Comparison of ENCODE assay signal across 18 cellular contexts in the genomic region with DNA sequence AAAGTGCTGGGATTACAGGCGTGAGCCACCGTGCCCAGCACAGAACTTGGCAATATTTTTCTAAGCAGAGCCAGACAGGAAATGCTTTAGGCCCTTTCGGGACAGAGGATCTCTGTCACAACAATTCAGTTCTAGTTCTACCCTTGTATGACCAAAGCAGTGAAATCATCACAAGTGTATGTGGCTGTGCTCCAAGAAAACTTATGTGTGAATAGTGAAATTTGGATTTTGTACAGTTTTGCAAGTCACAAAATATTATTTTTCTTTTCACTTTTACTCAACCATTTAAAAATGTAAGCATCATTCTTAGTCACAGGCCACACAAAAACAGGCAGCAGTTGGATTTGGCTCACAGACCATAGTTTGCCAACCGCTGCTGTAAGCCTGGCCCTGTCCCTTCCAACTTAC. TPM values are rescaled to one million over a fixed set of nuclear protein-coding genes. Genes with fewer than 3 reads are reported as not detected.
A peak's percentile ranks its signal among the peaks of the same experiment; 100 is the strongest.
DNase-seq lines count a peak whose midpoint lies in the region; TF ChIP-seq lines count a peak whose summit lies in the region.
"Had no signal": no experiment of that assay in that cellular context is flagged by ENCODE, and none has a peak within 500 bp of the region (broad histone marks: within the 10 kb centered on the region; RNA-seq: fewer than 3 reads in every experiment).

No MANE protein-coding gene starts in this region.

- H2BK120ac ChIP-seq in mesenchymal stem cell (ENCODE audit: low read depth, low read length) = no peak overlapping the region

- no peak overlapping the region for H3K14ac ChIP-seq in mesenchymal stem cell (ENCODE audit: low read length in 2 of 2)

- H3K36me3 Mint-ChIP-seq in T-helper 2 cell treated with Interferon-gamma antibody and Interleukin-4, amounts not matched to agents 5 μg/mL and 100 μg/mL, for 36 hours (ENCODE audit: low read depth) = no peaks in the 10 kb centered on the region
- H3K36me3 Mint-ChIP-seq: stimulated activated naive B cell treated with anti-CD40 and anti-IgM and Interleukin-4, amounts not matched to agents 10 μg/mL and 1 μg/mL and 100 μg/mL, for 72 hours had no signal

- peaks cover 3% of the 10 kb centered on the region; the same call in 1 of the 2 replicates for H3K9me3 ChIP-seq in MG63
- H3K9me3 ChIP-seq in mesenchymal stem cell (ENCODE audit: control insufficient read depth, low read length) = peaks cover 13% of the 10 kb centered on the region
- H3K9me3 ChIP-seq: esophagus squamous epithelium, psoas muscle had no signal

- H3K4me1 Mint-ChIP-seq in T-helper 2 cell treated with Interferon-gamma antibody and Interleukin-4, amounts not matched to agents 5 μg/mL and 100 μg/mL, for 36 hours (ENCODE audit: low read depth) = no peaks in the 10 kb centered on the region
- H3K4me1 Mint-ChIP-seq: stimulated activated naive B cell treated with anti-CD40 and anti-IgM and Interleukin-4, amounts not matched to agents 10 μg/mL and 1 μg/mL and 100 μg/mL, for 72 hours had no signal

- H3K23ac ChIP-seq in mesenchymal stem cell (ENCODE audit: low read length in 2 of 2) = no peak overlapping the region

- H2BK5ac ChIP-seq in mesenchymal stem cell (ENCODE audit: low read depth, low read length, poor library complexity, severe bottlenecking) = no peak overlapping the region

- peak overlapping the region; percentile 76 for H3K9ac ChIP-seq in mesenchymal stem cell (ENCODE audit: low read length)

- H3K4me3 Mint-ChIP-seq in T-helper 2 cell treated with Interferon-gamma antibody and Interleukin-4, amounts not matched to agents 5 μg/mL and 100 μg/mL, for 36 hours = no peak overlapping the region
- H3K4me3 Mint-ChIP-seq: stimulated activated naive B cell treated with anti-CD40 and anti-IgM and Interleukin-4, amounts not matched to agents 10 μg/mL and 1 μg/mL and 100 μg/mL, for 72 hours had no signal

- no peaks in the 10 kb centered on the region for H3K36me3 ChIP-seq in MG63
- H3K36me3 ChIP-seq in mesenchymal stem cell (ENCODE audit: control insufficient read depth in 1 of 2, insufficient read depth in 2 of 2, low read depth in 1 of 2, low read length in 2 of 2) = no peaks in the 10 kb centered on the region
- H3K36me3 ChIP-seq: esophagus squamous epithelium had no signal

- peaks cover 2% of the 10 kb centered on the region for H3K27me3 Mint-ChIP-seq in T-helper 2 cell treated with Interferon-gamma antibody and Interleukin-4, amounts not matched to agents 5 μg/mL and 100 μg/mL, for 36 hours (ENCODE audit: low read depth)

- TF ChIP-seq CTCF in cardiac fibroblast (IDR thresholded peaks at IDR 0.05; ENCODE audit: low read depth, low read length) (no peak), GM20000 (IDR thresholded peaks at IDR 0.05; ENCODE audit: extremely low read depth, missing control alignments) (no peak)

- WGBS in mesenchymal stem cell = 87% methylated on average over 4 of the region's 4 CpGs

- no peaks in the 10 kb centered on the region for H3K27me3 ChIP-seq in MG63
- H3K27me3 ChIP-seq in mesenchymal stem cell (ENCODE audit: control insufficient read depth in 1 of 2, insufficient read depth in 1 of 2, low read length in 2 of 2) = no peaks in the 10 kb centered on the region
- H3K27me3 ChIP-seq: esophagus squamous epithelium had no signal

- no peak overlapping the region for H3K4ac ChIP-seq in mesenchymal stem cell (ENCODE audit: low read depth in 1 of 2, low read length in 2 of 2)

- H4K91ac ChIP-seq in mesenchymal stem cell (ENCODE audit: low read length) = no peak overlapping the region

- H2BK12ac ChIP-seq in mesenchymal stem cell (ENCODE audit: low read length in 2 of 2) = no peak overlapping the region

- peak overlapping the region; percentile 38 for H3K27ac ChIP-seq in mesenchymal stem cell (ENCODE audit: low read length, poor library complexity, severe bottlenecking)
- H3K27ac ChIP-seq: C4-2B, esophagus squamous epithelium, psoas muscle had no signal

- H3K4me2 ChIP-seq in mesenchymal stem cell (ENCODE audit: low read length, poor library complexity, severe bottlenecking) = no peak overlapping the region

- H3K27ac Mint-ChIP-seq in T-helper 2 cell treated with Interferon-gamma antibody and Interleukin-4, amounts not matched to agents 5 μg/mL and 100 μg/mL, for 36 hours = no peak overlapping the region
- H3K27ac Mint-ChIP-seq: stimulated activated naive B cell treated with anti-CD40 and anti-IgM and Interleukin-4, amounts not matched to agents 10 μg/mL and 1 μg/mL and 100 μg/mL, for 72 hours had no signal

- no peaks in the 10 kb centered on the region for H3K9me3 Mint-ChIP-seq in T-helper 2 cell treated with Interferon-gamma antibody and Interleukin-4, amounts not matched to agents 5 μg/mL and 100 μg/mL, for 36 hours

- H3K4me1 ChIP-seq in mesenchymal stem cell (ENCODE audit: control insufficient read depth, insufficient read depth, low read depth, low read length) = peaks cover 5% of the 10 kb centered on the region
- H3K4me1 ChIP-seq: esophagus squamous epithelium, psoas muscle had no signal

- no peak overlapping the region for H2AFZ ChIP-seq in mesenchymal stem cell (ENCODE audit: low read depth, low read length)

- H3K4me3 ChIP-seq in MG63 (no peak overlapping the region), cardiac fibroblast (replicated peaks in 1 of 2; ENCODE audit: low read depth in 2 of 2, low read length in 2 of 2) (no peak overlapping the region), mesenchymal stem cell (ENCODE audit: insufficient read depth in 1 of 2, low read depth in 1 of 2, low read length in 2 of 2) (no peak overlapping the region)
- H3K4me3 ChIP-seq: esophagus squamous epithelium, psoas muscle had no signal

- no peaks in the 10 kb centered on the region for H3K79me1 ChIP-seq in mesenchymal stem cell (replicated peaks; ENCODE audit: low read length, poor library complexity, severe bottlenecking)

- DNase-seq in AG20443 (ENCODE audit: low spot score) (peak; percentile 83), MG63 (peak; percentile 69), cardiac fibroblast (ENCODE audit: low read depth in 2 of 2) (peak; percentile 80 to 99), mesenchymal stem cell (no peak), NCI-H2029 treated with DMSO at 0.1 percent for 48 hours (lab: John Stamatoyannopoulos, UW) (no peak), SW 1271 (lab: John Stamatoyannopoulos, UW) (no peak), GM20000 (ENCODE audit: low spot score) (no peak)
- no peak for DNase-seq in T-helper 2 cell treated with Interferon-gamma antibody and Interleukin-4, amounts not matched to agents 5 μg/mL and 100 μg/mL, for 36 hours (ENCODE audit: low spot score)
- DNase-seq: activated CD4-positive, alpha-beta T cell treated with anti-CD3 and anti-CD28 coated beads, Interleukin-2, amount 50 U/mL, for 1 hour; activated effector memory CD4-positive, alpha-beta T cell treated with Interleukin-2 at 50 U/mL for 16 hours; cerebellar nuclear complex; esophagus squamous epithelium; KG1; NCI-H2081; psoas muscle; stimulated activated CD4-positive, alpha-beta T cell treated with anti-CD3 and anti-CD28 coated beads, Interleukin-2, amount 100 ng/mL, for 48 hours; stimulated activated naive B cell treated with anti-CD40 and anti-IgM and Interleukin-4, amounts not matched to agents 10 μg/mL and 1 μg/mL and 100 μg/mL, for 72 hours had no signal

- no peak overlapping the region for H2BK15ac ChIP-seq in mesenchymal stem cell (ENCODE audit: low read depth, poor library complexity, severe bottlenecking)

- H2AK5ac ChIP-seq in mesenchymal stem cell (ENCODE audit: low read length, severe bottlenecking) = no peak overlapping the region

- H3K18ac ChIP-seq in mesenchymal stem cell (ENCODE audit: low read depth in 1 of 2, low read length in 2 of 2) = no peak overlapping the region

- no peak overlapping the region for H4K8ac ChIP-seq in mesenchymal stem cell (ENCODE audit: low read length)

RNA-seq across cellular contexts. Expression of a gene that starts 20.4 kb away (rescaled TPM):
- total RNA-seq in MG63 (2014; rRNA removed; shearing (Covaris generic); ENCODE audit: low replicate concordance) = 2.7 and 24.2 TPM in 2 replicates
- polyA plus RNA-seq in mesenchymal stem cell (2013, experiment 1 of 2) = 0.72 TPM
- 0.73 TPM for polyA plus RNA-seq in mesenchymal stem cell (2013, experiment 2 of 2)

Comparison
In these comparisons a context has a peak if more than half of its experiments do, and no peak if none do; other contexts are left out.
1. DNase-seq: peak in AG20443 (single experiment), MG63 (single experiment) and cardiac fibroblast (2 of 2); none in mesenchymal stem cell (single experiment), NCI-H2029 treated with DMSO at 0.1 percent for 48 hours (single experiment), SW 1271 (0 of 2), GM20000 (single experiment) and T-helper 2 cell treated with Interferon-gamma antibody and Interleukin-4, amounts not matched to agents 5 μg/mL and 100 μg/mL, for 36 hours (single experiment).